2 cellular contexts compared by ENCODE assay signal in the genomic region with DNA sequence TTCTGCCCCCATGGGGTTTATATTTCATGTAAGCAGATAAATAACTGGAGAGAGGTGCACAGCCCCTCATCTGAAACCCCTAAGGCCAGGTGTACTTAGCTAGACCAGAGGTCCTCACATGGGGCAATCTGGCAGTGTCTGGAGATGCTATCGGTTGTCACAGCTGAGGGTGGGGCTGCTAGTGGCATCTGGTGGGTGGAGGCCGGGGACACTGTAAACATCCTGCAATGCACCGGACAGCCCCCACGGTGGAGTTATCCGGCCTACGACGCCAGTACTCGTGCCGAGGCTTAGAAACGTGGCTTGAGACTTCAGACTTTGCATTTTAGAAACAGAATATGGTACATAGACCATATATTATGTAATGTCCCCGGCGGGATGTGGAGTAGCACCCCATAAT.
TF ChIP-seq lines count a peak whose summit lies in the region.

No MANE protein-coding gene starts in this region.

TF ChIP-seq in SK-N-SH, 30 proteins besides CTCF, POLR2A, EP300 and RAD21 (continued from another document):
- TF ChIP-seq RCOR1 (IDR thresholded peaks at IDR 0.05; ENCODE audit: low read length) (peak; percentile 96), GATA2 (CRISPR knock-in tag; IDR thresholded peaks at IDR 0.05) (peak; percentile 99), POLR2AphosphoS5 (IDR thresholded peaks at IDR 0.05; ENCODE audit: low read depth, low read length) (peak; percentile 53), FOXJ3 (CRISPR knock-in tag; IDR thresholded peaks at IDR 0.05) (peak; percentile 96)

TF ChIP-seq in WTC11, 78 proteins besides CTCF, POLR2A, EP300 and RAD21 (continued from another document):
- TF ChIP-seq, protein P1, sequence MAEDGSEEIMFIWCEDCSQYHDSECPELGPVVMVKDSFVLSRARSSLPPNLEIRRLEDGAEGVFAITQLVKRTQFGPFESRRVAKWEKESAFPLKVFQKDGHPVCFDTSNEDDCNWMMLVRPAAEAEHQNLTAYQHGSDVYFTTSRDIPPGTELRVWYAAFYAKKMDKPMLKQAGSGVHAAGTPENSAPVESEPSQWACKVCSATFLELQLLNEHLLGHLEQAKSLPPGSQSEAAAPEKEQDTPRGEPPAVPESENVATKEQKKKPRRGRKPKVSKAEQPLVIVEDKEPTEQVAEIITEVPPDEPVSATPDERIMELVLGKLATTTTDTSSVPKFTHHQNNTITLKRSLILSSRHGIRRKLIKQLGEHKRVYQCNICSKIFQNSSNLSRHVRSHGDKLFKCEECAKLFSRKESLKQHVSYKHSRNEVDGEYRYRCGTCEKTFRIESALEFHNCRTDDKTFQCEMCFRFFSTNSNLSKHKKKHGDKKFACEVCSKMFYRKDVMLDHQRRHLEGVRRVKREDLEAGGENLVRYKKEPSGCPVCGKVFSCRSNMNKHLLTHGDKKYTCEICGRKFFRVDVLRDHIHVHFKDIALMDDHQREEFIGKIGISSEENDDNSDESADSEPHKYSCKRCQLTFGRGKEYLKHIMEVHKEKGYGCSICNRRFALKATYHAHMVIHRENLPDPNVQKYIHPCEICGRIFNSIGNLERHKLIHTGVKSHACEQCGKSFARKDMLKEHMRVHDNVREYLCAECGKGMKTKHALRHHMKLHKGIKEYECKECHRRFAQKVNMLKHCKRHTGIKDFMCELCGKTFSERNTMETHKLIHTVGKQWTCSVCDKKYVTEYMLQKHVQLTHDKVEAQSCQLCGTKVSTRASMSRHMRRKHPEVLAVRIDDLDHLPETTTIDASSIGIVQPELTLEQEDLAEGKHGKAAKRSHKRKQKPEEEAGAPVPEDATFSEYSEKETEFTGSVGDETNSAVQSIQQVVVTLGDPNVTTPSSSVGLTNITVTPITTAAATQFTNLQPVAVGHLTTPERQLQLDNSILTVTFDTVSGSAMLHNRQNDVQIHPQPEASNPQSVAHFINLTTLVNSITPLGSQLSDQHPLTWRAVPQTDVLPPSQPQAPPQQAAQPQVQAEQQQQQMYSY (CRISPR knock-in tag; IDR thresholded peaks at IDR 0.05): no peak
- no peak for TF ChIP-seq STAT6 (CRISPR knock-in tag; conservative IDR thresholded peaks at IDR 0.05; ENCODE audit: low read depth)
- no peak for TF ChIP-seq ZNF121 (CRISPR knock-in tag; IDR thresholded peaks at IDR 0.05)
- no peak for TF ChIP-seq ZNF138 (CRISPR knock-in tag; conservative IDR thresholded peaks at IDR 0.05)
- no peak for TF ChIP-seq ZMAT4 (CRISPR knock-in tag; IDR thresholded peaks at IDR 0.05)
- no peak for TF ChIP-seq SMAD3 (CRISPR knock-in tag; IDR thresholded peaks at IDR 0.05; ENCODE audit: borderline replicate concordance)
- no peak for TF ChIP-seq MAX (CRISPR knock-in tag; IDR thresholded peaks at IDR 0.05)
- no peak for TF ChIP-seq ETV6 (CRISPR knock-in tag; IDR thresholded peaks at IDR 0.05)
- TF ChIP-seq MYBL2 (CRISPR knock-in tag; IDR thresholded peaks at IDR 0.05): no peak
TF ChIP-seq in WTC11: peak in this region for 0.
